In genomic region chr6:12569646-12570045, GRCh38 we compare ENCODE assay signal across 22 cellular contexts.
"Had no signal": no experiment of that assay in that cellular context is flagged by ENCODE, and none has a peak within 500 bp of the region (broad histone marks: within the 10 kb centered on the region; RNA-seq: fewer than 3 reads in every experiment).

No MANE protein-coding gene starts in this region.

- H3K9ac ChIP-seq: parathyroid adenoma had no signal

- H3K4me3 Mint-ChIP-seq: endodermal cell, immature natural killer cell, naive B cell, nephron had no signal

- H3K27me3 ChIP-seq: esophagus muscularis mucosa, right atrium auricular region, sigmoid colon, stomach, transverse colon had no signal

- H3K4me1 Mint-ChIP-seq: immature natural killer cell, naive B cell had no signal

- H3K27ac Mint-ChIP-seq: endodermal cell, immature natural killer cell, naive B cell had no signal

- H3K9me3 Mint-ChIP-seq: endodermal cell had no signal

- FAIRE-seq: endothelial cell of umbilical vein had no signal

- H3K36me3 Mint-ChIP-seq: immature natural killer cell had no signal

- H3K9me3 ChIP-seq: esophagus muscularis mucosa, lower lobe of right lung, sigmoid colon, stomach, thoracic aorta, transverse colon had no signal

- H3K27ac ChIP-seq: coronary artery, left ventricle myocardium inferior, parathyroid adenoma, right atrium auricular region, thoracic aorta had no signal

- DNase-seq: effector CD4-positive, alpha-beta T cell; endodermal cell; immature natural killer cell; kidney; left cardiac atrium; left ventricle myocardium inferior; lower lobe of right lung; mesenchymal stem cell; naive B cell; sigmoid colon; stimulated activated CD4-positive, alpha-beta T cell treated with anti-CD3 and anti-CD28 coated beads, Interleukin-12 subunit alpha, Interleukin-12 subunit beta, amount 100 ng/mL, for 4 hours; stimulated activated naive CD4-positive, alpha-beta T cell; stomach; transverse colon had no signal

- H3K4me1 ChIP-seq: parathyroid adenoma had no signal

- H2AFZ ChIP-seq: parathyroid adenoma had no signal

- H3K4me3 ChIP-seq: coronary artery, esophagus muscularis mucosa, left ventricle myocardium inferior, lower lobe of right lung, right atrium auricular region, sigmoid colon, skin epidermis, stomach, thoracic aorta, transverse colon had no signal

- H3K36me3 ChIP-seq: esophagus muscularis mucosa, left ventricle myocardium inferior, lower lobe of right lung, right atrium auricular region, sigmoid colon, stomach, thoracic aorta, transverse colon had no signal

- H3K79me2 ChIP-seq: parathyroid adenoma had no signal
